In genomic region chr3:61522629-61523028, GRCh38 we compare ENCODE assay signal across 20 cellular contexts. TPM values are rescaled to one million over a fixed set of nuclear protein-coding genes. Genes with fewer than 3 reads are reported as not detected.
DNase-seq lines count a peak whose midpoint lies in the region; ATAC-seq and TF ChIP-seq lines count a peak whose summit lies in the region.
"Had no signal": no experiment of that assay in that cellular context is flagged by ENCODE, and none has a peak within 500 bp of the region (broad histone marks: within the 10 kb centered on the region; RNA-seq: fewer than 3 reads in every experiment).

No MANE protein-coding gene starts in this region.

- H3K4me1 Mint-ChIP-seq in activated CD4-positive, alpha-beta T cell treated with anti-CD3 and anti-CD28 coated beads, Interleukin-2, amount 10 ng/mL, durations not matched to agents 24 days and 14 days = peaks cover 37% of the 10 kb centered on the region
- H3K4me1 Mint-ChIP-seq in activated CD4-positive, alpha-beta T cell treated with anti-CD3 and anti-CD28 coated beads, Interleukin-2, amount 10 ng/mL, durations not matched to agents 7 days and 5 days = peaks cover 13% of the 10 kb centered on the region
- H3K4me1 Mint-ChIP-seq in stimulated activated naive B cell treated with anti-CD40 and anti-IgM and Interleukin-4, amounts not matched to agents 10 μg/mL and 1 μg/mL and 100 μg/mL, for 72 hours = peaks cover 14 to 36% of the 10 kb centered on the region in 2 donors

- H3K4me3 Mint-ChIP-seq in activated CD4-positive, alpha-beta T cell treated with anti-CD3 and anti-CD28 coated beads, Interleukin-2, amount 10 ng/mL, durations not matched to agents 24 days and 14 days = no peak overlapping the region
- no peak overlapping the region for H3K4me3 Mint-ChIP-seq in activated CD4-positive, alpha-beta T cell treated with anti-CD3 and anti-CD28 coated beads, Interleukin-2, amount 10 ng/mL, durations not matched to agents 7 days and 5 days
- no peak overlapping the region for H3K4me3 Mint-ChIP-seq in stimulated activated naive B cell treated with anti-CD40 and anti-IgM and Interleukin-4, amounts not matched to agents 10 μg/mL and 1 μg/mL and 100 μg/mL, for 72 hours
- H3K4me3 Mint-ChIP-seq: CD4-positive, alpha-beta memory T cell had no signal

- H3K27me3 ChIP-seq in ectodermal cell (ENCODE audit: control insufficient read depth, insufficient read depth, low read length, poor library complexity, severe bottlenecking) (no peaks in the 10 kb centered on the region), left lung (no peaks in the 10 kb centered on the region), PC-3 (ENCODE audit: low read length) (no peaks in the 10 kb centered on the region)
- H3K27me3 ChIP-seq: SJCRH30 had no signal

- H3K36me3 ChIP-seq in ectodermal cell (ENCODE audit: control insufficient read depth, insufficient read depth, low read length) (no peaks in the 10 kb centered on the region), left lung (no peaks in the 10 kb centered on the region), PC-3 (ENCODE audit: low read depth, low read length) (no peaks in the 10 kb centered on the region)
- H3K36me3 ChIP-seq: SJCRH30 had no signal

- no peaks in the 10 kb centered on the region for H3K27me3 Mint-ChIP-seq in activated CD4-positive, alpha-beta T cell treated with anti-CD3 and anti-CD28 coated beads, Interleukin-2, amount 10 ng/mL, durations not matched to agents 24 days and 14 days
- no peaks in the 10 kb centered on the region for H3K27me3 Mint-ChIP-seq in activated CD4-positive, alpha-beta T cell treated with anti-CD3 and anti-CD28 coated beads, Interleukin-2, amount 10 ng/mL, durations not matched to agents 7 days and 5 days
- peaks cover 5 to 6% of the 10 kb centered on the region in 2 donors for H3K27me3 Mint-ChIP-seq in stimulated activated naive B cell treated with anti-CD40 and anti-IgM and Interleukin-4, amounts not matched to agents 10 μg/mL and 1 μg/mL and 100 μg/mL, for 72 hours

- H3K4me3 ChIP-seq in ectodermal cell (ENCODE audit: insufficient read depth, low read depth, low read length) = no peak overlapping the region
- H3K4me3 ChIP-seq in left lung = no peak overlapping the region
- no peak overlapping the region for H3K4me3 ChIP-seq in PC-3 (ENCODE audit: low read length)
- H3K4me3 ChIP-seq: GM23248, SJCRH30 had no signal

- peak overlapping the region; percentile 68 for H3K27ac Mint-ChIP-seq in activated CD4-positive, alpha-beta T cell treated with anti-CD3 and anti-CD28 coated beads, Interleukin-2, amount 10 ng/mL, durations not matched to agents 24 days and 14 days
- H3K27ac Mint-ChIP-seq in activated CD4-positive, alpha-beta T cell treated with anti-CD3 and anti-CD28 coated beads, Interleukin-2, amount 10 ng/mL, durations not matched to agents 7 days and 5 days = no peak overlapping the region
- no peak overlapping the region for H3K27ac Mint-ChIP-seq in stimulated activated naive B cell treated with anti-CD40 and anti-IgM and Interleukin-4, amounts not matched to agents 10 μg/mL and 1 μg/mL and 100 μg/mL, for 72 hours
- H3K27ac Mint-ChIP-seq: CD4-positive, alpha-beta memory T cell had no signal

- H3K9me2 ChIP-seq in PC-3 (replicated peaks; ENCODE audit: low read length) = no peaks in the 10 kb centered on the region

- no TSS peak for BruUV-seq in PC-3 (replicated peaks; lab: Mats Ljungman, UMichigan)

- H3K4me1 ChIP-seq in ectodermal cell (ENCODE audit: control insufficient read depth, insufficient read depth, low read length) = peaks cover 17% of the 10 kb centered on the region
- H3K4me1 ChIP-seq in left lung = no peaks in the 10 kb centered on the region
- H3K4me1 ChIP-seq in PC-3 (ENCODE audit: insufficient read depth, low read length) = no peaks in the 10 kb centered on the region
- H3K4me1 ChIP-seq: SJCRH30 had no signal

- TF ChIP-seq CTCF in left lung (IDR thresholded peaks at IDR 0.05) (no peak), PC-3 (conservative IDR thresholded peaks at IDR 0.05; ENCODE audit: low read depth, low read length) (no peak)

- WGBS in ectodermal cell, 2 experiments = 88 to 91% methylated on average over 2 of the region's 2 CpGs

- intact Hi-C loops in activated CD4-positive, alpha-beta T cell treated with anti-CD3 and anti-CD28 coated beads, Interleukin-2, amount 10 ng/mL, durations not matched to agents 24 days and 14 days (cut with micrococcal nuclease) = loop anchor here (5.0 to 10.0 kb wide), 5 partner anchors 80 to 1468 kb away; partner anchors contain the start of gene FHIT
- intact Hi-C loops in left lung (cut with DNase I) = no loop called here
- intact Hi-C loops in PC-3 (cut with micrococcal nuclease) = no loop called here

- no peaks in the 10 kb centered on the region for H3K79me2 ChIP-seq in PC-3 (ENCODE audit: low read length)

- peaks cover 9% of the 10 kb centered on the region for H3K36me3 Mint-ChIP-seq in activated CD4-positive, alpha-beta T cell treated with anti-CD3 and anti-CD28 coated beads, Interleukin-2, amount 10 ng/mL, durations not matched to agents 24 days and 14 days (ENCODE audit: low read depth)
- H3K36me3 Mint-ChIP-seq in activated CD4-positive, alpha-beta T cell treated with anti-CD3 and anti-CD28 coated beads, Interleukin-2, amount 10 ng/mL, durations not matched to agents 7 days and 5 days (ENCODE audit: low read depth) = no peaks in the 10 kb centered on the region
- peaks cover 0 to 7% of the 10 kb centered on the region in 2 donors for H3K36me3 Mint-ChIP-seq in stimulated activated naive B cell treated with anti-CD40 and anti-IgM and Interleukin-4, amounts not matched to agents 10 μg/mL and 1 μg/mL and 100 μg/mL, for 72 hours
- H3K36me3 Mint-ChIP-seq: CD4-positive, alpha-beta memory T cell had no signal

- POLR2A ChIA-PET in activated CD4-positive, alpha-beta T cell treated with anti-CD3 and anti-CD28 coated beads, Interleukin-2, amount 10 ng/mL, durations not matched to agents 7 days and 5 days (lab: Charles Lee) = no interaction called here
- POLR2A ChIA-PET in PC-3 (lab: Charles Lee; ENCODE audit: unreplicated experiment) = no interaction called here

- H3K27ac ChIP-seq in ectodermal cell (ENCODE audit: insufficient read depth, low read depth, low read length, poor library complexity, severe bottlenecking) (peak overlapping the region; percentile 52), left lung (no peak overlapping the region), PC-3 (ENCODE audit: low read length) (no peak overlapping the region)
- H3K27ac ChIP-seq: GM23248, KMS-11, SJCRH30 had no signal

- CTCF ChIA-PET in activated CD4-positive, alpha-beta T cell treated with anti-CD3 and anti-CD28 coated beads, Interleukin-2, amount 10 ng/mL, durations not matched to agents 7 days and 5 days (lab: Charles Lee) = no interaction called here
- CTCF ChIA-PET in PC-3 (lab: Charles Lee) = no interaction called here

- H3K9ac ChIP-seq in PC-3 (ENCODE audit: low read length) = no peak overlapping the region
- H3K9ac ChIP-seq: GM23248, KMS-11 had no signal

- H3K4me2 ChIP-seq in PC-3 (ENCODE audit: low read length) = no peak overlapping the region
- H3K4me2 ChIP-seq: KMS-11 had no signal

- H3K9me3 ChIP-seq in ectodermal cell (ENCODE audit: control insufficient read depth, low read length) (no peaks in the 10 kb centered on the region), left lung (no peaks in the 10 kb centered on the region), PC-3 (ENCODE audit: low read length) (no peaks in the 10 kb centered on the region)
- H3K9me3 ChIP-seq: SJCRH30 had no signal

- ATAC-seq in stimulated activated naive B cell treated with anti-CD40 and anti-IgM and Interleukin-4, amounts not matched to agents 10 μg/mL and 1 μg/mL and 100 μg/mL, for 72 hours (replicated peaks) = peak; percentile 35 to 48
- ATAC-seq in left lung (no peak), PC-3 (no peak), GM18909 (IDR thresholded peaks at IDR 0.05; ENCODE audit: poor library complexity, unreplicated experiment) (no peak)

- H4K20me1 ChIP-seq in PC-3 (ENCODE audit: low read length) = no peaks in the 10 kb centered on the region

- peaks cover 23% of the 10 kb centered on the region for H3K9me3 Mint-ChIP-seq in activated CD4-positive, alpha-beta T cell treated with anti-CD3 and anti-CD28 coated beads, Interleukin-2, amount 10 ng/mL, durations not matched to agents 24 days and 14 days
- peaks cover 2% of the 10 kb centered on the region for H3K9me3 Mint-ChIP-seq in activated CD4-positive, alpha-beta T cell treated with anti-CD3 and anti-CD28 coated beads, Interleukin-2, amount 10 ng/mL, durations not matched to agents 7 days and 5 days
- peaks cover 4 to 12% of the 10 kb centered on the region in 2 donors for H3K9me3 Mint-ChIP-seq in stimulated activated naive B cell treated with anti-CD40 and anti-IgM and Interleukin-4, amounts not matched to agents 10 μg/mL and 1 μg/mL and 100 μg/mL, for 72 hours

- no peak overlapping the region for H2AFZ ChIP-seq in PC-3 (ENCODE audit: low read length)
- H2AFZ ChIP-seq: GM23248 had no signal

- DNase-seq in activated CD4-positive, alpha-beta T cell treated with anti-CD3 and anti-CD28 coated beads, Interleukin-2, amount 10 ng/mL, durations not matched to agents 24 days and 14 days = no peak
- no peak for DNase-seq in activated CD4-positive, alpha-beta T cell treated with anti-CD3 and anti-CD28 coated beads, Interleukin-2, amount 10 ng/mL, durations not matched to agents 7 days and 5 days
- DNase-seq in NCI-H2227 (lab: John Stamatoyannopoulos, UW; ENCODE audit: unreplicated experiment) = peak; percentile 28
- DNase-seq in stimulated activated naive B cell treated with anti-CD40 and anti-IgM and Interleukin-4, amounts not matched to agents 10 μg/mL and 1 μg/mL and 100 μg/mL, for 72 hours = no peak
- DNase-seq in left lung = no peak
- DNase-seq in PC-3 = no peak
- DNase-seq: Calu3; CD4-positive, alpha-beta memory T cell; DMS53; GM23248; NCI-H1048; NCI-H1436 treated with DMSO at 0.1 percent for 48 hours; NCI-H2029 treated with DMSO at 0.1 percent for 48 hours; NCI-H226; NCI-H524 treated with DMSO at 0.1 percent for 48 hours; RPMI8226; SJCRH30 had no signal

- H3F3A ChIP-seq in PC-3 (ENCODE audit: low read length, unreplicated experiment) = no peaks in the 10 kb centered on the region

RNA-seq across cellular contexts. Expression of gene PTPRG, which starts 38.7 kb away (rescaled TPM):
- total RNA-seq in activated CD4-positive, alpha-beta T cell treated with anti-CD3 and anti-CD28 coated beads, Interleukin-2, amount 10 ng/mL, durations not matched to agents 24 days and 14 days = 4.2 and 4.6 TPM in 2 replicates
- not detected for total RNA-seq in activated CD4-positive, alpha-beta T cell treated with anti-CD3 and anti-CD28 coated beads, Interleukin-2, amount 10 ng/mL, durations not matched to agents 7 days and 5 days
- 32.2 TPM for polyA plus RNA-seq in ectodermal cell (2013, experiment 1 of 4)
- polyA plus RNA-seq in ectodermal cell (2013, experiment 2 of 4) = 35.1 TPM
- 27.4 TPM for polyA plus RNA-seq in ectodermal cell (2013, experiment 3 of 4)
- polyA plus RNA-seq in ectodermal cell (2013, experiment 4 of 4) = 31.3 TPM
- 10 to 100 TPM; 69.2 to 88.4 TPM for total RNA-seq in left lung
- total RNA-seq in PC-3 (2014; rRNA removed) = 0.29 and 0.73 TPM in 2 replicates
- total RNA-seq: CD4-positive, alpha-beta memory T cell had no signal
- polyA plus RNA-seq: CD4-positive, alpha-beta memory T cell had no signal

Comparison
In these comparisons a context has a peak if more than half of its experiments do, and no peak if none do; other contexts are left out.
1. ATAC-seq: peak in stimulated activated naive B cell treated with anti-CD40 and anti-IgM and Interleukin-4, amounts not matched to agents 10 μg/mL and 1 μg/mL and 100 μg/mL, for 72 hours (2 of 2); none in left lung (single experiment), PC-3 (single experiment) and GM18909 (single experiment).
2. RNA of gene PTPRG, which starts 38.7 kb away (total RNA-seq): 69.2 to 88.4 TPM in left lung; 4.2 to 4.6 TPM in activated CD4-positive, alpha-beta T cell treated with anti-CD3 and anti-CD28 coated beads, Interleukin-2, amount 10 ng/mL, durations not matched to agents 24 days and 14 days, 0.29 to 0.73 TPM in PC-3 and not detected in activated CD4-positive, alpha-beta T cell treated with anti-CD3 and anti-CD28 coated beads, Interleukin-2, amount 10 ng/mL, durations not matched to agents 7 days and 5 days; every median in the first group is over 10 times any median in the second.